ENCODE assay signal across 16 cellular contexts in the genomic region with DNA sequence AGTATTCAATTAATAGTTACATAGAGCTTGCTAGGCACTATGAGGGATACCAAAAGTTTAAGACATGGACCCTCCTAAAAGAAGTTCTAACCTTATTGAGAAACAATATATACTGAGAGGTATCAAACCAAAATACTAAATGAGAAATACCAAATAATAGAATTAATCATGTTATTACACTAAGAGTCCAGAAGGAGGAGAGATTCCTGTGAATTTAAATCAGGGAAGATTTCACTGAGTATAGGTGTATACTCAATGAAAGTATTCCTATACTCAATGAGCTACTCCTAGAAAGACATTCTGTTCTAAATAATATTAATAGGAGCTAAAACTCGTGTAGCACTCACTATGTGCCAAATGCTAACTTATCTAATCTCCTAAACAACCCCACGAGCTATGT. TPM values are rescaled to one million over a fixed set of nuclear protein-coding genes. Genes with fewer than 3 reads are reported as not detected.
A peak's percentile ranks its signal among the peaks of the same experiment; 100 is the strongest.
DNase-seq lines count a peak whose midpoint lies in the region; ATAC-seq, FAIRE-seq and TF ChIP-seq lines count a peak whose summit lies in the region.
"Had no signal": no experiment of that assay in that cellular context is flagged by ENCODE, and none has a peak within 500 bp of the region (broad histone marks: within the 10 kb centered on the region; RNA-seq: fewer than 3 reads in every experiment).

No MANE protein-coding gene starts in this region.

- H3K4me3 Mint-ChIP-seq in neural crest cell = no peak overlapping the region
- H3K4me3 Mint-ChIP-seq: activated naive CD4-positive, alpha-beta T cell treated with anti-CD3 and anti-CD28 coated beads, Interleukin-2, amount 50 U/mL, for 24 hours; dendritic cell treated with granulocyte-macrophage colony-stimulating factor and Interleukin-4, amounts not matched to agents 40 ng/mL and 50 ng/mL, for 4 days; naive B cell had no signal

- no peak for FAIRE-seq in bronchial epithelial cell (lab: Jason Lieb, UNC)

- H3K36me3 ChIP-seq in BJ (ENCODE audit: control insufficient read depth, insufficient read depth, low read length) (no peaks in the 10 kb centered on the region), bronchial epithelial cell (ENCODE audit: control insufficient read depth, insufficient read depth, low read length) (no peaks in the 10 kb centered on the region), HAP-1 (replicated peaks) (no peaks in the 10 kb centered on the region)

- ATAC-seq in HG03025 (IDR thresholded peaks at IDR 0.05; ENCODE audit: low FRiP score, unreplicated experiment) = no peak

- no peaks in the 10 kb centered on the region for H3K4me1 ChIP-seq in HAP-1

- no peak overlapping the region for H3K4me3 ChIP-seq in BJ (ENCODE audit: low read depth, low read length)
- H3K4me3 ChIP-seq in bronchial epithelial cell (ENCODE audit: low read depth, low read length) = no peak overlapping the region
- no peak overlapping the region for H3K4me3 ChIP-seq in HAP-1

- in situ Hi-C loops in HAP-1 (cut with MboI; ENCODE audit: low sequenced_read_pairs) = no loop called here

- TF ChIP-seq CTCF in BJ (IDR thresholded peaks at IDR 0.05; ENCODE audit: insufficient read depth, low read depth, low read length) (0 out of 2 replicates have a peak, but pooled peaks have one; percentile 18), LNCAP (IDR thresholded peaks at IDR 0.05) (peak; percentile 30; the same call in 1 of the 2 replicates), bronchial epithelial cell (IDR thresholded peaks at IDR 0.05; ENCODE audit: insufficient read depth, low read length, severe bottlenecking) (no peak), neural crest cell (conservative IDR thresholded peaks at IDR 0.05) (peak; percentile 52)

- POLR2A ChIA-PET in BJ (lab: Charles Lee) = no interaction called here

- H3K9me3 Mint-ChIP-seq in neural crest cell = no peaks in the 10 kb centered on the region
- H3K9me3 Mint-ChIP-seq: activated naive CD4-positive, alpha-beta T cell treated with anti-CD3 and anti-CD28 coated beads, Interleukin-2, amount 50 U/mL, for 24 hours; dendritic cell treated with granulocyte-macrophage colony-stimulating factor and Interleukin-4, amounts not matched to agents 40 ng/mL and 50 ng/mL, for 4 days; naive B cell had no signal

- H3K27ac Mint-ChIP-seq in neural crest cell (ENCODE audit: unreplicated experiment) = no peak overlapping the region
- H3K27ac Mint-ChIP-seq: activated naive CD4-positive, alpha-beta T cell treated with anti-CD3 and anti-CD28 coated beads, Interleukin-2, amount 50 U/mL, for 24 hours; dendritic cell treated with granulocyte-macrophage colony-stimulating factor and Interleukin-4, amounts not matched to agents 40 ng/mL and 50 ng/mL, for 4 days; naive B cell had no signal

- no peaks in the 10 kb centered on the region for H3K36me3 Mint-ChIP-seq in neural crest cell (ENCODE audit: low read depth)
- H3K36me3 Mint-ChIP-seq: activated naive CD4-positive, alpha-beta T cell treated with anti-CD3 and anti-CD28 coated beads, Interleukin-2, amount 50 U/mL, for 24 hours; naive B cell had no signal

- no peaks in the 10 kb centered on the region for H3K27me3 Mint-ChIP-seq in neural crest cell (ENCODE audit: low read depth)
- H3K27me3 Mint-ChIP-seq: activated naive CD4-positive, alpha-beta T cell treated with anti-CD3 and anti-CD28 coated beads, Interleukin-2, amount 50 U/mL, for 24 hours had no signal

- no peaks in the 10 kb centered on the region for H3K9me3 ChIP-seq in HAP-1

- DNase-seq in BJ (ENCODE audit: low read depth) (no peak), bronchial epithelial cell (ENCODE audit: low read depth) (peak; percentile 6), neural crest cell (ENCODE audit: low read depth, low spot score) (no peak), HAP-1 (ENCODE audit: low spot score in 2 of 2) (no peak), NCI-H446 (lab: John Stamatoyannopoulos, UW) (no peak), T-helper 2 cell (no peak)
- DNase-seq: activated CD8-positive, alpha-beta memory T cell treated with anti-CD3 and anti-CD28 coated beads for 24 hours; MV-4-11; naive B cell; NCI-H345; substantia nigra had no signal

- H3K27me3 ChIP-seq in BJ (ENCODE audit: control insufficient read depth, insufficient read depth, low read length) (no peaks in the 10 kb centered on the region; the same call in 1 of the 2 replicates), bronchial epithelial cell (ENCODE audit: control insufficient read depth, insufficient read depth, low read length) (no peaks in the 10 kb centered on the region), HAP-1 (ENCODE audit: low read depth) (no peaks in the 10 kb centered on the region; the same call in 1 of the 2 replicates)

- CTCF ChIA-PET in BJ (lab: Yijun Ruan, JAX) = interaction anchor here (1.0 to 3.6 kb wide), 6 partner anchors 37 to 144 kb away, joined by 3 to 18 read pairs (median 5); no protein-coding TSS in a partner anchor

- H3K4me1 Mint-ChIP-seq in neural crest cell = no peaks in the 10 kb centered on the region
- H3K4me1 Mint-ChIP-seq: activated naive CD4-positive, alpha-beta T cell treated with anti-CD3 and anti-CD28 coated beads, Interleukin-2, amount 50 U/mL, for 24 hours; naive B cell had no signal

RNA-seq across cellular contexts. Expression of a gene that starts 9.4 kb away (rescaled TPM):
- not detected in 2 replicates for polyA plus RNA-seq in BJ (2011; rRNA removed)
- polyA minus RNA-seq in BJ (2011; rRNA and poly(A)+ RNA removed) = not detected in 2 replicates
- total RNA-seq in bronchial epithelial cell = not detected in 2 replicates
- not detected in 2 replicates for total RNA-seq in neural crest cell
- total RNA-seq: glomerular endothelial cell had no signal
